Comparison of ENCODE assay signal across 18 cellular contexts in the genomic region with DNA sequence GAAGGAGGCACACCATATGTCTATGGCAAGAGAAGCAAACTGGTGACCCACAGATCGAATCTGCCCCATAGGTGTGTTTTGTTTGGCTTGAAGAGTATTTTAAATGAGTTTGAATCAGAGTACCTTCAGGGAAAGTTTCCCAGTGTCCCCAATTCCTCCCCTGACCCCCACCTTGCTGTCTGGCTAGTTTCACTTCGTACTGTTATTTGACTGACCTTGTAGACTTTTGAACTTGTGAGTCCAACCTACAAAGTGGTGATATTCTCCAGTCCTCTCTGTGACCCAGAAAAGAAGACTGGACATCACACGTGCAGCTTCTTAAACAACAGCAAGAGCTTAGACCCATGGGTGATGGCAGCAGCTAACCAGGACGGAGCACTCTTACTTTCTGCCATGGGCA. TPM values are rescaled to one million over a fixed set of nuclear protein-coding genes. Genes with fewer than 3 reads are reported as not detected.
DNase-seq lines count a peak whose midpoint lies in the region; ATAC-seq and TF ChIP-seq lines count a peak whose summit lies in the region.
"Had no signal": no experiment of that assay in that cellular context is flagged by ENCODE, and none has a peak within 500 bp of the region (broad histone marks: within the 10 kb centered on the region; RNA-seq: fewer than 3 reads in every experiment).

No MANE protein-coding gene starts in this region.

- peaks cover 0 to 4% of the 10 kb centered on the region in 2 donors for H3K4me1 ChIP-seq in ascending aorta
- H3K4me1 ChIP-seq in thoracic aorta (ENCODE audit: control insufficient read depth in 1 of 2, low read depth in 2 of 2): peaks cover 0 to 13% of the 10 kb centered on the region in 2 donors
- H3K4me1 ChIP-seq in Karpas-422 (ENCODE audit: low read length): no peaks in the 10 kb centered on the region
- H3K4me1 ChIP-seq: BLaER1, Caco-2 had no signal

- H3K4me3 ChIP-seq in ascending aorta (no peak overlapping the region), fibroblast of villous mesenchyme (ENCODE audit: low read depth, low read length) (no peak overlapping the region), thoracic aorta (no peak overlapping the region), Karpas-422 (ENCODE audit: low read length) (no peak overlapping the region)
- H3K4me3 ChIP-seq: BLaER1, GM23338 had no signal

- ATAC-seq in thoracic aorta (ENCODE audit: insufficient number of reproducible peaks, low FRiP score, low read depth): no peak
- ATAC-seq: CD8-positive, alpha-beta T cell; GM23338; HCT116 had no signal

- H3K36me3 Mint-ChIP-seq in nephron (ENCODE audit: low read depth): peaks cover 45% of the 10 kb centered on the region

- H4K20me1 ChIP-seq in Karpas-422 (ENCODE audit: insufficient read depth, low read depth, low read length): no peaks in the 10 kb centered on the region

- TF ChIP-seq CTCF in ascending aorta (IDR thresholded peaks at IDR 0.05) (no peak), fibroblast of villous mesenchyme (IDR thresholded peaks at IDR 0.05; ENCODE audit: insufficient read depth, low read depth, low read length) (no peak), nephron (IDR thresholded peaks at IDR 0.05; ENCODE audit: unreplicated experiment in 3 of 3) (no peak), thoracic aorta (IDR thresholded peaks at IDR 0.05) (no peak)

- H3K4me3 Mint-ChIP-seq in nephron: peak overlapping the region in 1 of 3 experiments; percentile 3
- H3K4me3 Mint-ChIP-seq: B cell; CD4-positive, CD25-positive, alpha-beta regulatory T cell; CD8-positive, alpha-beta T cell; GM23338; H9 had no signal

- H3K27me3 ChIP-seq in ascending aorta (no peaks in the 10 kb centered on the region), thoracic aorta (replicated peaks; ENCODE audit: insufficient read depth) (no peaks in the 10 kb centered on the region), Karpas-422 (ENCODE audit: low read length) (no peaks in the 10 kb centered on the region)

- H3K9me3 ChIP-seq in ascending aorta (no peaks in the 10 kb centered on the region), thoracic aorta (no peaks in the 10 kb centered on the region), Karpas-422 (ENCODE audit: low read length) (no peaks in the 10 kb centered on the region)
- H3K9me3 ChIP-seq: BLaER1, Caco-2 had no signal

- H3K27ac Mint-ChIP-seq in nephron: peak overlapping the region; percentile 81 to 94 (median 87)
- H3K27ac Mint-ChIP-seq: B cell; CD4-positive, CD25-positive, alpha-beta regulatory T cell; CD8-positive, alpha-beta T cell; GM23338; H9 had no signal

- no peak overlapping the region for H2AFZ ChIP-seq in Karpas-422 (ENCODE audit: low read length)
- H2AFZ ChIP-seq: GM23338 had no signal

- no peaks in the 10 kb centered on the region for H3K27me3 Mint-ChIP-seq in nephron (ENCODE audit: low read depth)
- H3K27me3 Mint-ChIP-seq: B cell; CD4-positive, CD25-positive, alpha-beta regulatory T cell had no signal

- intact Hi-C loops in ascending aorta (cut with DNase I): no loop called here

- H3K79me2 ChIP-seq in Karpas-422 (ENCODE audit: low read length): no peaks in the 10 kb centered on the region

- no peaks in the 10 kb centered on the region for H3K9me2 ChIP-seq in Karpas-422 (replicated peaks; ENCODE audit: insufficient read depth, low read length)

- no peak overlapping the region for H3K9ac ChIP-seq in Karpas-422 (ENCODE audit: low read length)
- H3K9ac ChIP-seq: BLaER1 had no signal

- peaks cover 17% of the 10 kb centered on the region for H3K9me3 Mint-ChIP-seq in nephron
- H3K9me3 Mint-ChIP-seq: CD8-positive, alpha-beta T cell; GM23338 had no signal

- H3K27ac ChIP-seq in ascending aorta: peak overlapping the region; percentile 45 to 55
- peak overlapping the region; percentile 43 to 44 for H3K27ac ChIP-seq in thoracic aorta
- H3K27ac ChIP-seq in Karpas-422 (ENCODE audit: low read length): no peak overlapping the region
- H3K27ac ChIP-seq: BLaER1, C4-2B had no signal

- H3K4me2 ChIP-seq in Karpas-422 (ENCODE audit: low read depth, low read length, poor library complexity, severe bottlenecking): no peak overlapping the region
- H3K4me2 ChIP-seq: BLaER1, GM23338 had no signal

- DNase-seq in ascending aorta (ENCODE audit: low spot score in 2 of 2) (no peak), fibroblast of villous mesenchyme (ENCODE audit: low read depth) (peak; percentile 20), thoracic aorta (ENCODE audit: low spot score) (no peak), NCI-H526 (lab: John Stamatoyannopoulos, UW) (no peak), NCI-H524 (lab: John Stamatoyannopoulos, UW) (no peak), Karpas-422 (no peak)
- DNase-seq: Caco-2; CD4-positive, CD25-positive, alpha-beta regulatory T cell; CD8-positive, alpha-beta T cell; DMS153; DND-41; H9 had no signal

- peaks cover 16% of the 10 kb centered on the region for H3K4me1 Mint-ChIP-seq in nephron
- H3K4me1 Mint-ChIP-seq: B cell; CD4-positive, CD25-positive, alpha-beta regulatory T cell; GM23338; H9 had no signal

- no peaks in the 10 kb centered on the region for H3K36me3 ChIP-seq in ascending aorta
- no peaks in the 10 kb centered on the region for H3K36me3 ChIP-seq in thoracic aorta
- H3K36me3 ChIP-seq in Karpas-422 (ENCODE audit: insufficient read depth, low read length): no peaks in the 10 kb centered on the region

RNA-seq across cellular contexts. Expression of a gene that starts 39.4 kb away (rescaled TPM):
- total RNA-seq in ascending aorta (16.0 TPM), fibroblast of villous mesenchyme (8.1 and 8.2 TPM in 2 replicates), thoracic aorta (10 to 100 TPM; 26.5 to 28.3 TPM)
- 50.7 and 75.4 TPM in 2 replicates for total RNA-seq in Karpas-422 (2014; rRNA removed; shearing (Covaris generic); ENCODE audit: low replicate concordance)
